8 cellular contexts compared by ENCODE assay signal in genomic region chr17:40026816-40027613, GRCh38. TPM values are rescaled to one million over a fixed set of nuclear protein-coding genes. Genes with fewer than 3 reads are reported as not detected.
DNase-seq lines count a peak whose midpoint lies in the region; ATAC-seq and TF ChIP-seq lines count a peak whose summit lies in the region.

No MANE protein-coding gene starts in this region.

- H3K4me3 Mint-ChIP-seq in endothelial cell (ENCODE audit: unreplicated experiment) (no peak overlapping the region), mesothelial cell of epicardium (no peak overlapping the region)

- H3K27ac Mint-ChIP-seq in endothelial cell (ENCODE audit: unreplicated experiment) (no peak overlapping the region), mesothelial cell of epicardium (no peak overlapping the region)

- H3K9me3 Mint-ChIP-seq in endothelial cell (ENCODE audit: unreplicated experiment) (no peaks in the 10 kb centered on the region), mesothelial cell of epicardium (no peaks in the 10 kb centered on the region)

- H3K36me3 Mint-ChIP-seq in endothelial cell (ENCODE audit: low read depth, unreplicated experiment) (peaks cover 42% of the 10 kb centered on the region), mesothelial cell of epicardium (peaks cover 47% of the 10 kb centered on the region)

- peak; percentile 91 for TF ChIP-seq CTCF in endothelial cell (IDR thresholded peaks at IDR 0.05; ENCODE audit: unreplicated experiment)
- TF ChIP-seq CTCF in mesothelial cell of epicardium (IDR thresholded peaks at IDR 0.05; ENCODE audit: unreplicated experiment) = peak; percentile 99

- peak; percentile 71 for DNase-seq in COLO668 (lab: John Stamatoyannopoulos, UW; ENCODE audit: unreplicated experiment)
- peak; percentile 7 for DNase-seq in NOMO-1 treated with dmso at 0.1 percent for 144 hours (lab: John Stamatoyannopoulos, UW; ENCODE audit: unreplicated experiment)
- peak; percentile 43 to 65 (median 53) for DNase-seq in activated CD8-positive, alpha-beta memory T cell treated with anti-CD3 and anti-CD28 coated beads for 48 hours (ENCODE audit: low read depth in 2 of 3, low spot score in 2 of 3)
- DNase-seq in endothelial cell (ENCODE audit: low spot score) = peak; percentile 80
- peak; percentile 61 to 80 for DNase-seq in mesothelial cell of epicardium (ENCODE audit: low spot score in 2 of 2, unreplicated experiment in 2 of 2)
- peak; percentile 52 to 61 for DNase-seq in stimulated activated CD8-positive, alpha-beta memory T cell treated with anti-CD3 and anti-CD28 coated beads, Interleukin-15, amount 100 ng/mL, for 48 hours (ENCODE audit: low read depth in 2 of 2)

- ATAC-seq in HG03432 (IDR thresholded peaks at IDR 0.05; ENCODE audit: unreplicated experiment) (peak; percentile 56), HG02623 (IDR thresholded peaks at IDR 0.05; ENCODE audit: unreplicated experiment) (no peak)

- H3K27me3 Mint-ChIP-seq in endothelial cell (ENCODE audit: unreplicated experiment) = peaks cover 6% of the 10 kb centered on the region
- H3K27me3 Mint-ChIP-seq in mesothelial cell of epicardium (ENCODE audit: low read depth) = no peaks in the 10 kb centered on the region

- H3K4me1 Mint-ChIP-seq in endothelial cell (ENCODE audit: unreplicated experiment) = no peaks in the 10 kb centered on the region
- H3K4me1 Mint-ChIP-seq in mesothelial cell of epicardium = peaks cover 6% of the 10 kb centered on the region

RNA-seq across cellular contexts. Expression of gene CSF3, which starts 11.8 kb away (rescaled TPM):
- total RNA-seq in endothelial cell (ENCODE audit: unreplicated experiment) (not detected), mesothelial cell of epicardium (not detected in 3 replicates)

RNA-seq across cellular contexts. Expression of gene MED24, which starts 27.2 kb away (rescaled TPM):
- total RNA-seq in endothelial cell (ENCODE audit: unreplicated experiment) (111 TPM), mesothelial cell of epicardium (125 to 131 TPM (median 130 TPM) in 3 replicates)

RNA-seq across cellular contexts. Expression of gene THRA, which starts 35.8 kb away (rescaled TPM):
- total RNA-seq in endothelial cell (ENCODE audit: unreplicated experiment) = 13.6 TPM
- 42.4 to 44.3 TPM (median 43.6 TPM) in 3 replicates for total RNA-seq in mesothelial cell of epicardium

RNA-seq across cellular contexts. Expression of gene PSMD3, which starts 46.4 kb away (rescaled TPM):
- total RNA-seq in endothelial cell (ENCODE audit: unreplicated experiment) = 132 TPM
- total RNA-seq in mesothelial cell of epicardium = 107 to 111 TPM (median 110 TPM) in 3 replicates

Comparison
In these comparisons a context has a peak if more than half of its experiments do, and no peak if none do; other contexts are left out.
1. DNase-seq: peak in every context shown above with its lines; median percentile 80 in endothelial cell; 71 in COLO668; 70 in mesothelial cell of epicardium; 56 in stimulated activated CD8-positive, alpha-beta memory T cell treated with anti-CD3 and anti-CD28 coated beads, Interleukin-15, amount 100 ng/mL, for 48 hours; 53 in activated CD8-positive, alpha-beta memory T cell treated with anti-CD3 and anti-CD28 coated beads for 48 hours; 7 in NOMO-1 treated with dmso at 0.1 percent for 144 hours.